13 cellular contexts compared by ENCODE assay signal in the genomic region with DNA sequence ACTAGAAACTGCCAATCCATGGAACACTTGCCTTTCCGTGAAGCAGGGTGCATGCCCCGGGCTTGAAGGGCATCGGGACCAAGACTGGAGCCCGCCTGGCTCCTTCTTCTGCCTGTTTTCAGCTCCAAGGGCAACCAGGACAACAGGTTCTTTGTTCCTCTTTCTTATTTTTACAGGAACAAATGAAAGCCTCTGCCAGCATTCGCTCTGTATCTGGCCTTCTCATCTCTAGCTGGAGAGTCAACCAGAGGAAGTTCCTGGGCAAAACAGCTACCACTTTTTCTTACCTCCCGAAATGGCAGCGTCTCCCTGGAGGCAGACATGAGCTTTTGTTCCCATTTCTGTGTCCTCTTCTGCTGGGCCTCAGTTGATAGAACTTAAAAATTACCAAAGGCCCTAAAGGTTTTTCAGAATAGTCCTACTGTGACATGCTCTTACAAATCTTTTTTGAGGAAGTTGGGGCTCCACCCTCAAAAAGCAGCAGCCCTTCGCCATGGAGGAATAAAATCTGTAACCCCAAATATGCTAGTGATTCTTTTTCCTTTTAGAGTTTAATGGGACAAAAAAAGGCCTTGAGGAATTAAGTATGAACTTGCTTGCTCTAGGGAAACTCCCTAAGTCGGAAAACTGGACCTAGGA.
DNase-seq lines count a peak whose midpoint lies in the region; ATAC-seq and TF ChIP-seq lines count a peak whose summit lies in the region.
"Had no signal": no experiment of that assay in that cellular context is flagged by ENCODE, and none has a peak within 500 bp of the region (broad histone marks: within the 10 kb centered on the region; RNA-seq: fewer than 3 reads in every experiment).

No MANE protein-coding gene starts in this region.

- no peaks in the 10 kb centered on the region for H3K27me3 ChIP-seq in mammary epithelial cell (ENCODE audit: insufficient read depth, low read length)
- no peaks in the 10 kb centered on the region for H3K27me3 ChIP-seq in thoracic aorta (replicated peaks; ENCODE audit: insufficient read depth)
- no peaks in the 10 kb centered on the region for H3K27me3 ChIP-seq in vagina

- 36% methylated on average over 9 of the region's 9 CpGs for WGBS in mammary epithelial cell (ENCODE audit: low coverage, missing lambda C conversion rate)

- no peak overlapping the region for H3K4me2 ChIP-seq in mammary epithelial cell (ENCODE audit: insufficient read depth, low read depth, low read length)

- H3K4me3 ChIP-seq in mammary epithelial cell (replicated peaks in 1 of 3; ENCODE audit: insufficient read depth in 1 of 3, low read depth in 2 of 3, low read length in 3 of 3) (no peak overlapping the region), thoracic aorta (no peak overlapping the region), coronary artery (no peak overlapping the region), vagina (no peak overlapping the region)
- H3K4me3 ChIP-seq: SK-N-MC had no signal

- no peak overlapping the region for H3K9ac ChIP-seq in mammary epithelial cell (ENCODE audit: insufficient read depth, low read length)

- intact Hi-C loops in mammary epithelial cell (cut with micrococcal nuclease) (no loop called here), vagina (cut with DNase I) (no loop called here)

- H3K79me2 ChIP-seq in mammary epithelial cell (ENCODE audit: insufficient read depth, low read length) = peaks cover 4% of the 10 kb centered on the region

- DNase-seq in NOMO-1 (lab: John Stamatoyannopoulos, UW; ENCODE audit: unreplicated experiment in 2 of 2) (peak; percentile 81 to 91), mammary epithelial cell (peak; percentile 16), medulla oblongata (ENCODE audit: extremely low spot score) (peak; percentile 87), thoracic aorta (ENCODE audit: low spot score) (no peak), coronary artery (ENCODE audit: low spot score) (no peak), cerebellar nuclear complex (lab: John Stamatoyannopoulos, UW) (no peak), vagina (ENCODE audit: extremely low spot score in 2 of 2) (no peak)
- DNase-seq: activated CD8-positive, alpha-beta memory T cell treated with anti-CD3 and anti-CD28 coated beads for 24 hours; kidney glomerular epithelial cell; NCI-H226 had no signal

- dilution Hi-C loops in mammary epithelial cell (cut with HindIII; ENCODE audit: low sequenced_read_pairs) = loop anchor here (5.0 kb wide), 1 partner anchor 34 kb away; no protein-coding TSS in a partner anchor

- in situ Hi-C loops in mammary epithelial cell (cut with MboI; ENCODE audit: low sequenced_read_pairs in 2 of 2) = loop anchor here in 1 of 2 donors (5.0 kb wide), 1 partner anchor 46 kb away; no protein-coding TSS in a partner anchor

- no peaks in the 10 kb centered on the region for H4K20me1 ChIP-seq in mammary epithelial cell (ENCODE audit: insufficient read depth, low read length)

- peak overlapping the region; percentile 62 for H2AFZ ChIP-seq in mammary epithelial cell (ENCODE audit: low read depth, low read length)

- ATAC-seq in thoracic aorta (ENCODE audit: insufficient number of reproducible peaks, low FRiP score, low read depth) (no peak), SK-N-SH treated with all-trans-retinoic acid at 6 μM for 48 hours (no peak)
- ATAC-seq: esophagus mucosa had no signal

- BruUV-seq in mammary epithelial cell (replicated peaks; lab: Mats Ljungman, UMichigan) = no TSS peak

- no peaks in the 10 kb centered on the region for H3K9me3 ChIP-seq in mammary epithelial cell (replicated peaks; ENCODE audit: insufficient read depth, low read length)
- H3K9me3 ChIP-seq in thoracic aorta = no peaks in the 10 kb centered on the region
- no peaks in the 10 kb centered on the region for H3K9me3 ChIP-seq in vagina

- TF ChIP-seq CTCF in mammary epithelial cell (conservative IDR thresholded peaks at IDR 0.05 in 1 of 2, IDR thresholded peaks at IDR 0.05 in 1 of 2; ENCODE audit: extremely low read depth in 1 of 2, insufficient read depth in 1 of 2, low read depth in 1 of 2, low read length in 2 of 2) (no peak), thoracic aorta (IDR thresholded peaks at IDR 0.05) (no peak), coronary artery (IDR thresholded peaks at IDR 0.05) (no peak), vagina (IDR thresholded peaks at IDR 0.05) (no peak)

- CTCF ChIA-PET in mammary epithelial cell (lab: Charles Lee; ENCODE audit: low non-redundant PET) = no interaction called here

- H3K27ac ChIP-seq in mammary epithelial cell (ENCODE audit: insufficient read depth, low read depth, low read length) (no peak overlapping the region), thoracic aorta (peak overlapping the region; percentile 51 to 61), coronary artery (peak overlapping the region in 1 of 2 donors; percentile 77), vagina (no peak overlapping the region)
- H3K27ac ChIP-seq: SK-N-MC had no signal

- no peaks in the 10 kb centered on the region for H3K36me3 ChIP-seq in mammary epithelial cell (ENCODE audit: insufficient read depth, low read length)
- H3K36me3 ChIP-seq in thoracic aorta = peaks cover 9% of the 10 kb centered on the region
- peaks cover 0 to 7% of the 10 kb centered on the region in 2 donors for H3K36me3 ChIP-seq in vagina

- H3K4me1 ChIP-seq in mammary epithelial cell (ENCODE audit: insufficient read depth, low read length) (peaks cover 19% of the 10 kb centered on the region), thoracic aorta (ENCODE audit: control insufficient read depth in 1 of 2, low read depth in 2 of 2) (peaks cover 28 to 46% of the 10 kb centered on the region in 2 donors), vagina (peaks cover 38% of the 10 kb centered on the region)

- no peak for TF ChIP-seq POLR2A in vagina (IDR thresholded peaks at IDR 0.05)

TF ChIP-seq in SK-N-SH treated with all-trans-retinoic acid at 6 μM for 48 hours, 23 proteins besides CTCF, POLR2A, EP300 and RAD21:
- TF ChIP-seq PPARA (CRISPR knock-in tag; IDR thresholded peaks at IDR 0.05; ENCODE audit: borderline replicate concordance) = no peak
- TF ChIP-seq ZNF70 (CRISPR knock-in tag; IDR thresholded peaks at IDR 0.05) = no peak
- no peak for TF ChIP-seq ZNF565 (CRISPR knock-in tag; conservative IDR thresholded peaks at IDR 0.05; ENCODE audit: low read depth)
- no peak for TF ChIP-seq ESRRG (CRISPR knock-in tag; IDR thresholded peaks at IDR 0.05)
- TF ChIP-seq ARNTL (CRISPR knock-in tag; IDR thresholded peaks at IDR 0.05; ENCODE audit: borderline replicate concordance, low read depth) = no peak

Comparison
In these comparisons a context has a peak if more than half of its experiments do, and no peak if none do; other contexts are left out.
1. DNase-seq: peak in NOMO-1 (2 of 2), mammary epithelial cell (single experiment) and medulla oblongata (single experiment); none in thoracic aorta (single experiment), coronary artery (single experiment), cerebellar nuclear complex (0 of 2) and vagina (0 of 2).
2. H3K27ac ChIP-seq: peak in thoracic aorta (2 of 2); none in mammary epithelial cell (single experiment) and vagina (single experiment).